In genomic region chr3:9727743-9728142, GRCh38 we compare ENCODE assay signal across 16 cellular contexts. TPM values are rescaled to one million over a fixed set of nuclear protein-coding genes. Genes with fewer than 3 reads are reported as not detected.
DNase-seq lines count a peak whose midpoint lies in the region; ATAC-seq and TF ChIP-seq lines count a peak whose summit lies in the region.
"Had no signal": no experiment of that assay in that cellular context is flagged by ENCODE, and none has a peak within 500 bp of the region (broad histone marks: within the 10 kb centered on the region; RNA-seq: fewer than 3 reads in every experiment).

No MANE protein-coding gene starts in this region.

- no peaks in the 10 kb centered on the region for H3K9me3 Mint-ChIP-seq in activated naive CD8-positive, alpha-beta T cell treated with anti-CD3 and anti-CD28 coated beads for 36 hours
- H3K9me3 Mint-ChIP-seq in naive thymus-derived CD8-positive, alpha-beta T cell: no peaks in the 10 kb centered on the region
- H3K9me3 Mint-ChIP-seq: activated T-cell treated with anti-CD3 and anti-CD28 coated beads, Interleukin-2, amount 50 U/mL, for 4 hours; stimulated activated naive B cell treated with anti-CD40 and anti-IgM and Interleukin-4, amounts not matched to agents 10 μg/mL and 1 μg/mL and 100 μg/mL, for 72 hours had no signal

- TF ChIP-seq CTCF in left lung (IDR thresholded peaks at IDR 0.05): no peak

- no peak overlapping the region for H3K27ac ChIP-seq in left lung
- H3K27ac ChIP-seq: ascending aorta, neutrophil, upper lobe of right lung had no signal

- POLR2A ChIA-PET in naive thymus-derived CD8-positive, alpha-beta T cell (lab: Charles Lee): interaction anchor here (0.5 to 1.9 kb wide), 6 partner anchors 21 to 162 kb away, joined by 3 to 7 read pairs (median 4); partner anchors contain the start of genes ARPC4, JAGN1, MTMR14 and OGG1

- ATAC-seq in naive thymus-derived CD8-positive, alpha-beta T cell: no peak
- ATAC-seq in left lung: no peak
- no peak for ATAC-seq in HG03565 (IDR thresholded peaks at IDR 0.05; ENCODE audit: unreplicated experiment)
- ATAC-seq: activated T-cell treated with anti-CD3 and anti-CD28 coated beads, Interleukin-2, amount 50 U/mL, for 4 hours; upper lobe of right lung had no signal

- peaks cover 26% of the 10 kb centered on the region for H3K4me1 Mint-ChIP-seq in activated naive CD8-positive, alpha-beta T cell treated with anti-CD3 and anti-CD28 coated beads for 36 hours
- H3K4me1 Mint-ChIP-seq in naive thymus-derived CD8-positive, alpha-beta T cell: peaks cover 25 to 40% (median 34%) of the 10 kb centered on the region in 4 donors

- no peaks in the 10 kb centered on the region for H3K9me3 ChIP-seq in left lung
- H3K9me3 ChIP-seq: ascending aorta, neutrophil, SK-N-SH, upper lobe of right lung had no signal

- H3K4me1 ChIP-seq in left lung: peaks cover 3 to 14% of the 10 kb centered on the region in 2 donors

- peak; percentile 39 for DNase-seq in ELR (ENCODE audit: low read depth)
- DNase-seq in LHCN-M2 (ENCODE audit: low read depth): peak; percentile 42
- DNase-seq in activated naive CD8-positive, alpha-beta T cell treated with anti-CD3 and anti-CD28 coated beads for 36 hours: no peak
- no peak for DNase-seq in naive thymus-derived CD8-positive, alpha-beta T cell
- DNase-seq in left lung: no peak
- no peak for DNase-seq in epidermal melanocyte (ENCODE audit: insufficient read length, low spot score)
- DNase-seq: NCI-H1105 treated with DMSO at 0.1 percent for 48 hours, upper lobe of right lung had no signal

- no peaks in the 10 kb centered on the region for H3K27me3 Mint-ChIP-seq in activated naive CD8-positive, alpha-beta T cell treated with anti-CD3 and anti-CD28 coated beads for 36 hours
- H3K27me3 Mint-ChIP-seq in naive thymus-derived CD8-positive, alpha-beta T cell: no peaks in the 10 kb centered on the region
- H3K27me3 Mint-ChIP-seq: stimulated activated naive B cell treated with anti-CD40 and anti-IgM and Interleukin-4, amounts not matched to agents 10 μg/mL and 1 μg/mL and 100 μg/mL, for 72 hours had no signal

- intact Hi-C loops in left lung (cut with DNase I): no loop called here

- no peaks in the 10 kb centered on the region for H3K36me3 ChIP-seq in left lung
- H3K36me3 ChIP-seq: ascending aorta, neutrophil, upper lobe of right lung had no signal

- peak overlapping the region; percentile 16 for H3K27ac Mint-ChIP-seq in activated naive CD8-positive, alpha-beta T cell treated with anti-CD3 and anti-CD28 coated beads for 36 hours
- H3K27ac Mint-ChIP-seq in naive thymus-derived CD8-positive, alpha-beta T cell: peak overlapping the region in 7 of 10 donors; percentile 1 to 92 (median 67)

- H3K4me3 ChIP-seq in left lung: no peak overlapping the region
- H3K4me3 ChIP-seq: ascending aorta, GM12878, lung, upper lobe of right lung had no signal

- H3K4me3 Mint-ChIP-seq in activated naive CD8-positive, alpha-beta T cell treated with anti-CD3 and anti-CD28 coated beads for 36 hours: no peak overlapping the region
- peak overlapping the region in 6 of 10 donors; percentile 39 to 83 (median 70) for H3K4me3 Mint-ChIP-seq in naive thymus-derived CD8-positive, alpha-beta T cell

- H3K27me3 ChIP-seq in left lung: no peaks in the 10 kb centered on the region
- H3K27me3 ChIP-seq: ascending aorta, neutrophil, upper lobe of right lung had no signal

- H3K36me3 Mint-ChIP-seq in activated naive CD8-positive, alpha-beta T cell treated with anti-CD3 and anti-CD28 coated beads for 36 hours: peaks cover 4% of the 10 kb centered on the region
- H3K36me3 Mint-ChIP-seq in naive thymus-derived CD8-positive, alpha-beta T cell: no peaks in the 10 kb centered on the region

RNA-seq across cellular contexts. Expression of gene BRPF1, which starts 3.8 kb away (rescaled TPM):
- 16.9 and 22.2 TPM in 2 replicates for total RNA-seq in LHCN-M2 (2014; rRNA removed)
- polyA plus RNA-seq in LHCN-M2 (2012): 9.3 TPM
- total RNA-seq in activated naive CD8-positive, alpha-beta T cell treated with anti-CD3 and anti-CD28 coated beads for 36 hours: 10 to 100 TPM; 39.4 to 40.1 TPM
- 10 to 100 TPM; 41.2 to 43.9 TPM for total RNA-seq in naive thymus-derived CD8-positive, alpha-beta T cell
- 10 to 100 TPM in 2 of 3 donors, 1 to 10 TPM in 1; 8.8 to 24.9 (median 10.8) TPM for polyA plus RNA-seq in naive thymus-derived CD8-positive, alpha-beta T cell
- 10 to 100 TPM; 15.2 to 22.3 TPM for total RNA-seq in left lung

RNA-seq across cellular contexts. Expression of gene OGG1, which starts 22.0 kb away (rescaled TPM):
- total RNA-seq in LHCN-M2 (2014; rRNA removed) (34.6 and 41.6 TPM in 2 replicates), left lung (10 to 100 TPM; 19.9 to 29.4 TPM)
- polyA plus RNA-seq in LHCN-M2 (2012): 25.1 TPM
- total RNA-seq in activated naive CD8-positive, alpha-beta T cell treated with anti-CD3 and anti-CD28 coated beads for 36 hours: 10 to 100 TPM; 27.0 to 30.0 TPM
- 10 to 100 TPM; 25.7 to 27.0 TPM for total RNA-seq in naive thymus-derived CD8-positive, alpha-beta T cell
- polyA plus RNA-seq in naive thymus-derived CD8-positive, alpha-beta T cell: 10 to 100 TPM; 15.3 to 20.7 (median 18.0) TPM

RNA-seq across cellular contexts. Expression of gene CPNE9, which starts 24.1 kb away (rescaled TPM):
- total RNA-seq in LHCN-M2 (2014; rRNA removed): not detected in 2 replicates
- polyA plus RNA-seq in LHCN-M2 (2012): not detected
- not detected for total RNA-seq in activated naive CD8-positive, alpha-beta T cell treated with anti-CD3 and anti-CD28 coated beads for 36 hours
- total RNA-seq in naive thymus-derived CD8-positive, alpha-beta T cell: under 1 TPM in 1 of 2 experiments, not detected in 1; 0.55 TPM
- not detected for polyA plus RNA-seq in naive thymus-derived CD8-positive, alpha-beta T cell
- under 1 TPM in 1 of 2 donors, not detected in 1; 0.21 TPM for total RNA-seq in left lung
- total RNA-seq: ascending aorta, GM12878 had no signal

RNA-seq across cellular contexts. Expression of gene CAMK1, which starts 42.0 kb away (rescaled TPM):
- 27.6 and 31.2 TPM in 2 replicates for total RNA-seq in LHCN-M2 (2014; rRNA removed)
- polyA plus RNA-seq in LHCN-M2 (2012): 23.4 TPM
- total RNA-seq in activated naive CD8-positive, alpha-beta T cell treated with anti-CD3 and anti-CD28 coated beads for 36 hours: 10 to 100 TPM; 24.8 to 25.7 TPM
- under 1 TPM; 0.31 to 0.96 TPM for total RNA-seq in naive thymus-derived CD8-positive, alpha-beta T cell
- polyA plus RNA-seq in naive thymus-derived CD8-positive, alpha-beta T cell: 1 to 10 TPM in 2 of 3 donors, under 1 TPM in 1; 0.17 to 1.1 (median 1.1) TPM
- total RNA-seq in left lung: 10 to 100 TPM; 29.1 to 37.5 TPM

Comparison
In these comparisons a context has a peak if more than half of its experiments do, and no peak if none do; other contexts are left out.
1. DNase-seq: peak in ELR (single experiment) and LHCN-M2 (single experiment); none in activated naive CD8-positive, alpha-beta T cell treated with anti-CD3 and anti-CD28 coated beads for 36 hours (single experiment), naive thymus-derived CD8-positive, alpha-beta T cell (0 of 10), left lung (0 of 2) and epidermal melanocyte (single experiment).